In the genomic region with DNA sequence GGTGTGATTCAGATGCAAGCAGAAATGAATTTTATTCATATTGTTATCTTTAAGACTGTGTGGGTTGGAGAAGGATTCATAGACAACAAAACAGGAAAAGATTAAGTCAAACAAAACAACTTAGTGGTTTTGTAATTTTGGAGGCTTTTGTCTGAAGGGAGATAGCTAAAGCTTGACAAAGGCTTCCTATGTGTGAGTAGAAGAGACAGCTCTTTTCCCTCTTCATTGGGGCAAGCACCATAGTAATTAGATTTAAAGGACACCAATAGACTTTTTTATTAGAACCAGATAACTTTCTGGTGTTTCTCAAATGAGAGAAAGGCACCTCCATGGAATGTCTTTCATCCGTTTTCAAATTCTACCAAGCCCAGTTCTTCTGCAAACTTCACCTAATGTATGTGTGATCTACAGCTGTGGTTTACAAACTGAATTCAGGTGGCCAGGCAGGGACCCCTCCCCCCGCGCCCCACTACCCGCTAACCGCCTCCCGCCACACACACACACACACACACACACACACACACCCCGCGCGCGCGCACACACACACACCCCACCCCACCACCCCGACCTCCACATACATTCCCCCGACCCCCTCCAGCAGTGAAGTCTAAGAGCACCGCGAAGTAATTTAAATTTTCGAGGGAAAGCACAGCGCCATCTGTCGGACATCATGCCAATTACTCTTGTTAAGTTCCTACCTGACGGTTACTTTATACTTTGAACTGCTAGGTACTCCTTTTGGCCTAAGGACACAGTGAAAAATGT, we compare ENCODE assay signal across 8 cellular contexts. TPM values are rescaled to one million over a fixed set of nuclear protein-coding genes. Genes with fewer than 3 reads are reported as not detected.
DNase-seq lines count a peak whose midpoint lies in the region; ATAC-seq and TF ChIP-seq lines count a peak whose summit lies in the region.

No MANE protein-coding gene starts in this region.

- POLR2A ChIA-PET in AG04450 (lab: Yijun Ruan, JAX): interaction anchor here (0.6 kb wide), 1 partner anchor 179 kb away, joined by 4 read pairs; no protein-coding TSS in a partner anchor

- H3K36me3 ChIP-seq in ascending aorta (no peaks in the 10 kb centered on the region), iPS DF 6.9 (ENCODE audit: control insufficient read depth, insufficient read depth, low read length) (no peaks in the 10 kb centered on the region), spleen (no peaks in the 10 kb centered on the region)

- H3K27me3 ChIP-seq in AG04450 (ENCODE audit: control insufficient read depth, insufficient read depth, low read length) (no peaks in the 10 kb centered on the region), ascending aorta (no peaks in the 10 kb centered on the region), iPS DF 6.9 (ENCODE audit: control insufficient read depth, insufficient read depth, low read length) (no peaks in the 10 kb centered on the region), spleen (replicated peaks in 1 of 7) (no peaks in the 10 kb centered on the region)

- no CpG with 5 or more reads among the region's 19 CpGs for WGBS in iPS DF 6.9 (ENCODE audit: insufficient coverage, insufficient read length)
- 1 to 5% (median 2%) methylated on average over 16 to 19 of the region's 19 CpGs for WGBS in spleen, 5 donors

- H3K4me3 ChIP-seq in AG04450 (ENCODE audit: low read depth, low read length) (no peak overlapping the region), ascending aorta (peak overlapping the region; percentile 20 to 55), iPS DF 6.9 (ENCODE audit: low read length) (peak overlapping the region; percentile 33; the same call in 1 of the 2 replicates), spleen (peak overlapping the region in 3 of 8 donors; percentile 5 to 61 (median 25))

- CTCF ChIA-PET in AG04450 (lab: Charles Lee): interaction anchor here (0.6 to 2.1 kb wide), 43 partner anchors 11 to 1059 kb away, joined by 3 to 48 read pairs (median 3); no protein-coding TSS in a partner anchor

- no peaks in the 10 kb centered on the region for H3K9me3 ChIP-seq in AG04450 (ENCODE audit: control insufficient read depth, insufficient read depth, low read length)
- H3K9me3 ChIP-seq in ascending aorta: no peaks in the 10 kb centered on the region
- no peaks in the 10 kb centered on the region for H3K9me3 ChIP-seq in iPS DF 6.9 (ENCODE audit: control insufficient read depth, insufficient read depth, low read length)
- no peaks in the 10 kb centered on the region for H3K9me3 ChIP-seq in spleen

- DNase-seq in AG04450 (ENCODE audit: low read depth, low spot score): no peak
- DNase-seq in T-helper 1 cell: peak; percentile 21 to 59 (median 28)
- peak in 1 of 2 donors; percentile 72 for DNase-seq in ascending aorta (ENCODE audit: low spot score in 2 of 2)
- peak; percentile 82 for DNase-seq in iPS DF 6.9 (ENCODE audit: low read depth, low spot score)
- peak; percentile 77 for DNase-seq in spleen
- no peak for DNase-seq in DMS153 treated with DMSO at 0.1 percent for 48 hours (lab: John Stamatoyannopoulos, UW; ENCODE audit: unreplicated experiment)

- H3K27ac ChIP-seq in AG04450 (ENCODE audit: low read depth, low read length) (no peak overlapping the region), ascending aorta (no peak overlapping the region), iPS DF 6.9 (ENCODE audit: low read length) (no peak overlapping the region), spleen (peak overlapping the region in 1 of 8 donors; percentile 51)

- ATAC-seq in GM18870 (IDR thresholded peaks at IDR 0.05; ENCODE audit: unreplicated experiment): peak; percentile 64
- peak; percentile 74 for ATAC-seq in HG03469 (IDR thresholded peaks at IDR 0.05; ENCODE audit: unreplicated experiment)

- intact Hi-C loops in ascending aorta (cut with DNase I) (loop anchor here (2.0 kb wide), 2 partner anchors 123 to 211 kb away; no protein-coding TSS in a partner anchor), spleen (cut with DNase I; ENCODE audit: low total_unique reads) (no loop called here)

- peak; percentile 65 for TF ChIP-seq CTCF in AG04450 (IDR thresholded peaks at IDR 0.05; ENCODE audit: low read depth, low read length)
- TF ChIP-seq CTCF in ascending aorta (IDR thresholded peaks at IDR 0.05): peak in 2 of 3 experiments; percentile 63 to 72
- TF ChIP-seq CTCF in spleen (IDR thresholded peaks at IDR 0.05 in 8 of 11, conservative IDR thresholded peaks at IDR 0.05 in 3 of 11): peak in 10 of 11 experiments; percentile 22 to 76 (median 60)

- no peak for TF ChIP-seq POLR2A in spleen (IDR thresholded peaks at IDR 0.05)

- H3K4me1 ChIP-seq in ascending aorta (no peaks in the 10 kb centered on the region), iPS DF 6.9 (ENCODE audit: control insufficient read depth, insufficient read depth, low read length) (no peaks in the 10 kb centered on the region), spleen (peaks cover 0 to 12% (median 5%) of the 10 kb centered on the region in 6 donors)

RNA-seq across cellular contexts. Expression of a gene that starts 31.7 kb away (rescaled TPM):
- polyA plus RNA-seq in AG04450 (2011; rRNA removed): 0.26 and 0.41 TPM in 2 replicates
- not detected in 2 replicates for polyA minus RNA-seq in AG04450 (2011; rRNA and poly(A)+ RNA removed)
- total RNA-seq in ascending aorta: not detected
- total RNA-seq in spleen: under 1 TPM in 2 of 7 donors, not detected in 5; 0.27 to 0.32 TPM
- under 1 TPM; 0.24 to 0.48 (median 0.48) TPM for polyA plus RNA-seq in spleen

Comparison
In these comparisons a context has a peak if more than half of its experiments do, and no peak if none do; other contexts are left out.
1. DNase-seq: peak in T-helper 1 cell (5 of 5), iPS DF 6.9 (single experiment) and spleen (single experiment); none in AG04450 (single experiment) and DMS153 treated with DMSO at 0.1 percent for 48 hours (single experiment).
2. Peak in every context shown above with its lines, with median percentiles within 50 percentile points of each other: CTCF ChIP-seq.